22 cellular contexts compared by ENCODE assay signal in genomic region chr1:229223498-229223897, GRCh38. TPM values are rescaled to one million over a fixed set of nuclear protein-coding genes. Genes with fewer than 3 reads are reported as not detected.
A peak's percentile ranks its signal among the peaks of the same experiment; 100 is the strongest.
DNase-seq lines count a peak whose midpoint lies in the region; ATAC-seq and TF ChIP-seq lines count a peak whose summit lies in the region.
"Had no signal": no experiment of that assay in that cellular context is flagged by ENCODE, and none has a peak within 500 bp of the region (broad histone marks: within the 10 kb centered on the region; RNA-seq: fewer than 3 reads in every experiment).

No MANE protein-coding gene starts in this region.

- DNase-seq in M059J (ENCODE audit: low read depth) (peak; percentile 24), left ventricle myocardium inferior (no peak), pons (ENCODE audit: low spot score) (peak; percentile 26), NCI-H1694 treated with DMSO at 0.1 percent for 48 hours (lab: John Stamatoyannopoulos, UW) (no peak)
- no peak for DNase-seq in stimulated activated CD4-positive, alpha-beta T cell treated with anti-CD3 and anti-CD28 coated beads, Interleukin-4, amount 100 ng/mL, for 4 hours
- DNase-seq: activated CD4-positive, alpha-beta T cell treated with anti-CD3 and anti-CD28 coated beads, Interleukin-2, amount 10 ng/mL, durations not matched to agents 7 days and 5 days; activated CD8-positive, alpha-beta memory T cell treated with anti-CD3 and anti-CD28 coated beads, Interleukin-2, amount 50 U/mL, for 4 hours; activated effector memory CD4-positive, alpha-beta T cell treated with Interleukin-2 at 50 U/mL for 16 hours; CD4-positive, CD25-positive, alpha-beta regulatory T cell; DMS153; erythroblast; KBM-7; left cardiac atrium; mucosa of descending colon; NCI-H187 treated with DMSO at 0.1 percent for 48 hours; NCI-H345; sigmoid colon; T-cell had no signal

- no peaks in the 10 kb centered on the region for H3K36me3 ChIP-seq in left ventricle myocardium inferior
- H3K36me3 ChIP-seq: sigmoid colon, vagina had no signal

- no peaks in the 10 kb centered on the region for H3K27me3 ChIP-seq in left ventricle myocardium inferior (ENCODE audit: low read depth)
- H3K27me3 ChIP-seq: sigmoid colon, vagina had no signal

- ATAC-seq in GM19324 (IDR thresholded peaks at IDR 0.05; ENCODE audit: low FRiP score, unreplicated experiment) (no peak), GM21423 (IDR thresholded peaks at IDR 0.05; ENCODE audit: unreplicated experiment) (no peak)
- ATAC-seq: mucosa of descending colon, T-cell had no signal

- H3K9me3 ChIP-seq in left ventricle myocardium inferior (replicated peaks), result no peaks in the 10 kb centered on the region
- H3K9me3 ChIP-seq: mucosa of descending colon, sigmoid colon, vagina had no signal

- intact Hi-C loops in left ventricle myocardium inferior (cut with micrococcal nuclease), result no loop called here

- H3K4me1 ChIP-seq in left ventricle myocardium inferior, result peaks cover 37% of the 10 kb centered on the region

- H3K4me3 ChIP-seq in left ventricle myocardium inferior, result no peak overlapping the region
- H3K4me3 ChIP-seq: mucosa of descending colon, sigmoid colon, vagina had no signal

- H3K27ac ChIP-seq in 22Rv1 (peak overlapping the region; percentile 97), left ventricle myocardium inferior (replicated peaks) (peak overlapping the region; percentile 67)
- H3K27ac ChIP-seq: sigmoid colon, vagina had no signal

- TF ChIP-seq CTCF in 22Rv1 (IDR thresholded peaks at IDR 0.05) (no peak), left ventricle myocardium inferior (IDR thresholded peaks at IDR 0.05; ENCODE audit: borderline replicate concordance) (no peak)

RNA-seq across cellular contexts. Expression of gene RAB4A, which starts 47.4 kb away (rescaled TPM):
- 8.0 and 18.5 TPM in 2 replicates for total RNA-seq in M059J (2014; rRNA removed; shearing (Covaris generic))
- 132 TPM for total RNA-seq in left ventricle myocardium inferior

Comparison
In these comparisons a context has a peak if more than half of its experiments do, and no peak if none do; other contexts are left out.
1. DNase-seq: peak in M059J (single experiment) and pons (single experiment); none in left ventricle myocardium inferior (single experiment), stimulated activated CD4-positive, alpha-beta T cell treated with anti-CD3 and anti-CD28 coated beads, Interleukin-4, amount 100 ng/mL, for 4 hours (0 of 2) and NCI-H1694 treated with DMSO at 0.1 percent for 48 hours (single experiment).